In the genomic region with DNA sequence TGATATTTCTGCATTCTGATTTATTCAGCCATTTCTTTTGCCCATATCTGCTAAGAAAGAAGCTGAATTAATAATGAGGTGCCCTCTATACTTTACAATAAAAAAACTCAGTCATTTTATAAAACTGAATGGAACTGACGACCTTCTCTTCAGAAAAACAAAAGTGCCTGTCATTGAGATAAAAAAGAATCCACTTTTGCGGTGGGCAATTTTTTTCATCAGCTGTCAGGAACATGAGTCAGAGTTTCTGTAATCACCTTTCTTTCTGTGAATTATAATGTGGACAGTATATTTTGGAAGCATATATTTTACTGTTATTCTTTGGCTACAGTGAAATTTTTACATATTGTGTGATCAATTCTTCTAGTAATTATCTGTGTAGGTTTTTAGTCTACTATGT, we compare ENCODE assay signal across 19 cellular contexts. TPM values are rescaled to one million over a fixed set of nuclear protein-coding genes. Genes with fewer than 3 reads are reported as not detected.
A peak's percentile ranks its signal among the peaks of the same experiment; 100 is the strongest.
DNase-seq lines count a peak whose midpoint lies in the region; ATAC-seq, FAIRE-seq and TF ChIP-seq lines count a peak whose summit lies in the region.
"Had no signal": no experiment of that assay in that cellular context is flagged by ENCODE, and none has a peak within 500 bp of the region (broad histone marks: within the 10 kb centered on the region; RNA-seq: fewer than 3 reads in every experiment).

No MANE protein-coding gene starts in this region.

- H3K4me1 Mint-ChIP-seq in astrocyte (ENCODE audit: low read depth, unreplicated experiment): peaks cover 20% of the 10 kb centered on the region
- H3K4me1 Mint-ChIP-seq: CD14-positive monocyte had no signal

- H3K9me3 Mint-ChIP-seq in astrocyte (ENCODE audit: unreplicated experiment): no peaks in the 10 kb centered on the region
- H3K9me3 Mint-ChIP-seq: CD14-positive monocyte; CD8-positive, alpha-beta T cell had no signal

- H2AFZ ChIP-seq in SK-N-SH (ENCODE audit: low read depth) (no peak overlapping the region), astrocyte (ENCODE audit: low read depth, low read length) (no peak overlapping the region), keratinocyte (ENCODE audit: control insufficient read depth, low read length) (no peak overlapping the region)
- H2AFZ ChIP-seq: GM23248 had no signal

- CTCF ChIA-PET in SK-N-SH (lab: Yijun Ruan, JAX): interaction anchor here (1.3 to 1.5 kb wide), 2 partner anchors 9 to 16 kb away, joined by 3 to 4 read pairs; no protein-coding TSS in a partner anchor

- POLR2A ChIA-PET in SK-N-SH (lab: Yijun Ruan, JAX): no interaction called here

- no peaks in the 10 kb centered on the region for H3K36me3 ChIP-seq in SK-N-SH (replicated peaks in 1 of 2; ENCODE audit: control insufficient read depth in 1 of 2, insufficient read depth in 2 of 2, low read length in 1 of 2)
- H3K36me3 ChIP-seq in astrocyte (ENCODE audit: insufficient read depth, low read length): no peaks in the 10 kb centered on the region
- H3K36me3 ChIP-seq in keratinocyte (ENCODE audit: control insufficient read depth in 2 of 2, extremely low read depth in 1 of 2, insufficient read depth in 2 of 2, low read length in 2 of 2): no peaks in the 10 kb centered on the region
- H3K36me3 ChIP-seq in H7 (replicated peaks; ENCODE audit: control insufficient read depth, insufficient read depth, low read length): no peaks in the 10 kb centered on the region

- H3K4me1 ChIP-seq in SK-N-SH (ENCODE audit: control insufficient read depth in 1 of 2, insufficient read depth in 2 of 2, low read depth in 1 of 2, low read length in 1 of 2) (peaks cover 0 to 16% of the 10 kb centered on the region in 2 experiments; a peak in 2 of 4 replicates), astrocyte (ENCODE audit: insufficient read depth, low read length) (peaks cover 20% of the 10 kb centered on the region), keratinocyte (ENCODE audit: control insufficient read depth, extremely low read depth, insufficient read depth, low read length) (peaks cover 13% of the 10 kb centered on the region)

- no peaks in the 10 kb centered on the region for H3K27me3 ChIP-seq in SK-N-SH (ENCODE audit: insufficient read depth)
- peaks cover 3% of the 10 kb centered on the region for H3K27me3 ChIP-seq in astrocyte (ENCODE audit: insufficient read depth, low read length)
- no peaks in the 10 kb centered on the region for H3K27me3 ChIP-seq in keratinocyte (ENCODE audit: control insufficient read depth, extremely low read depth, insufficient read depth, low read length)
- no peaks in the 10 kb centered on the region for H3K27me3 ChIP-seq in H7 (ENCODE audit: control insufficient read depth, insufficient read depth, low read length)

- H3F3A ChIP-seq in SK-N-SH (replicated peaks; ENCODE audit: insufficient read depth): no peaks in the 10 kb centered on the region

- no peak for TF ChIP-seq RAD21 in SK-N-SH (IDR thresholded peaks at IDR 0.05; ENCODE audit: low read length)

- H3K9me3 ChIP-seq in SK-N-SH (no peaks in the 10 kb centered on the region), astrocyte (ENCODE audit: insufficient read depth, low read depth, low read length) (no peaks in the 10 kb centered on the region), keratinocyte (ENCODE audit: control insufficient read depth, low read depth, low read length) (no peaks in the 10 kb centered on the region)
- H3K9me3 ChIP-seq: Caco-2 had no signal

- H3K9ac ChIP-seq in SK-N-SH: no peak overlapping the region
- no peak overlapping the region for H3K9ac ChIP-seq in astrocyte (ENCODE audit: low read length)
- no peak overlapping the region for H3K9ac ChIP-seq in keratinocyte (ENCODE audit: control insufficient read depth, extremely low read depth, insufficient read depth, low read length)
- H3K9ac ChIP-seq: GM23248 had no signal

- dilution Hi-C loops in keratinocyte (cut with MboI; ENCODE audit: extremely low pct_ligation_motif_present, low sequenced_read_pairs): no loop called here

- no peak overlapping the region for H3K4me3 ChIP-seq in SK-N-SH (ENCODE audit: low read depth in 2 of 2, low read length in 1 of 2)
- H3K4me3 ChIP-seq in astrocyte (ENCODE audit: insufficient read depth, low read depth, low read length): no peak overlapping the region
- no peak overlapping the region for H3K4me3 ChIP-seq in keratinocyte (ENCODE audit: control insufficient read depth in 2 of 3, extremely low read depth in 1 of 3, insufficient read depth in 2 of 3, low read depth in 1 of 3, low read length in 3 of 3)
- no peak overlapping the region for H3K4me3 ChIP-seq in H7 (ENCODE audit: insufficient read depth, low read depth, low read length)
- H3K4me3 ChIP-seq: GM23248 had no signal

- H4K20me1 ChIP-seq in SK-N-SH (ENCODE audit: insufficient read depth): no peaks in the 10 kb centered on the region
- H4K20me1 ChIP-seq in astrocyte (ENCODE audit: insufficient read depth, low read length): no peaks in the 10 kb centered on the region
- H4K20me1 ChIP-seq in keratinocyte (ENCODE audit: control insufficient read depth, extremely low read depth, insufficient read depth, low read length): no peaks in the 10 kb centered on the region

- DNase-seq in SK-N-SH (no peak), astrocyte (ENCODE audit: low read depth) (peak; percentile 27), keratinocyte (ENCODE audit: low read depth, low spot score) (no peak), H7 (no peak), NCI-H1694 treated with DMSO at 0.1 percent for 48 hours (lab: John Stamatoyannopoulos, UW) (no peak)
- DNase-seq: Caco-2; CD8-positive, alpha-beta T cell; DND-41; GDM1; GM23248; IMR-90 had no signal

- no peak overlapping the region for H3K27ac Mint-ChIP-seq in astrocyte (ENCODE audit: unreplicated experiment)
- H3K27ac Mint-ChIP-seq: CD14-positive monocyte; CD8-positive, alpha-beta T cell had no signal

- FAIRE-seq in astrocyte (lab: Jason Lieb, UNC) (no peak), keratinocyte (lab: Jason Lieb, UNC) (no peak)
- FAIRE-seq: H54 had no signal

- H3K79me2 ChIP-seq in SK-N-SH (ENCODE audit: insufficient read depth): no peaks in the 10 kb centered on the region
- no peaks in the 10 kb centered on the region for H3K79me2 ChIP-seq in astrocyte (ENCODE audit: insufficient read depth, low read length)
- H3K79me2 ChIP-seq in keratinocyte (ENCODE audit: control insufficient read depth, insufficient read depth, low read length): no peaks in the 10 kb centered on the region

- H3K4me2 ChIP-seq in SK-N-SH: no peak overlapping the region
- no peak overlapping the region for H3K4me2 ChIP-seq in astrocyte (ENCODE audit: low read length)
- no peak overlapping the region for H3K4me2 ChIP-seq in keratinocyte (ENCODE audit: control insufficient read depth, extremely low read depth, insufficient read depth, low read depth, low read length)

- no peaks in the 10 kb centered on the region for H3K9me1 ChIP-seq in keratinocyte (ENCODE audit: control insufficient read depth, extremely low read depth, insufficient read depth, low read length)

- no peaks in the 10 kb centered on the region for H3K36me3 Mint-ChIP-seq in astrocyte (ENCODE audit: low read depth, unreplicated experiment)
- H3K36me3 Mint-ChIP-seq: CD14-positive monocyte; CD8-positive, alpha-beta T cell had no signal

- WGBS in SK-N-SH (ENCODE audit: low lambda C conversion rate): 41% methylated on average over 2 of the region's 2 CpGs

- H3K27me3 Mint-ChIP-seq in astrocyte (ENCODE audit: low read depth, unreplicated experiment): peaks cover 2% of the 10 kb centered on the region

- TF ChIP-seq CTCF in SK-N-SH (IDR thresholded peaks at IDR 0.05): no peak
- TF ChIP-seq CTCF in astrocyte (IDR thresholded peaks at IDR 0.05; ENCODE audit: insufficient read depth, low read depth, low read length): no peak
- no peak for TF ChIP-seq CTCF in keratinocyte (optimal IDR thresholded peaks at IDR 0.05 in 1 of 3, IDR thresholded peaks at IDR 0.05 in 1 of 3, conservative IDR thresholded peaks at IDR 0.05 in 1 of 3; ENCODE audit: extremely low read depth in 1 of 3, insufficient read depth in 2 of 3, low read length in 3 of 3)

- ATAC-seq in SK-N-SH treated with all-trans-retinoic acid at 6 μM for 48 hours (no peak), HG03139 (IDR thresholded peaks at IDR 0.05; ENCODE audit: unreplicated experiment) (no peak), GM21529 (IDR thresholded peaks at IDR 0.05; ENCODE audit: unreplicated experiment) (no peak)
- ATAC-seq: CD8-positive, alpha-beta T cell had no signal

- no peak overlapping the region for H3K4me3 Mint-ChIP-seq in astrocyte (ENCODE audit: unreplicated experiment)
- H3K4me3 Mint-ChIP-seq: CD14-positive monocyte; CD8-positive, alpha-beta T cell had no signal

- H3K27ac ChIP-seq in SK-N-SH (ENCODE audit: low read depth in 2 of 2, low read length in 1 of 2): peak overlapping the region in 1 of 2 experiments; percentile 22; a peak in 1 of 4 replicates
- no peak overlapping the region for H3K27ac ChIP-seq in astrocyte (ENCODE audit: low read depth, low read length)
- H3K27ac ChIP-seq in keratinocyte (ENCODE audit: control insufficient read depth, insufficient read depth, low read length): peak overlapping the region; percentile 13
- H3K27ac ChIP-seq: 22Rv1, GM23248 had no signal

- no peaks in the 10 kb centered on the region for H3K9me2 ChIP-seq in SK-N-SH

- no peak for TF ChIP-seq EP300 in SK-N-SH (IDR thresholded peaks at IDR 0.05; ENCODE audit: borderline replicate concordance in 1 of 2, low read depth in 1 of 2, low read length in 1 of 2)

TF ChIP-seq in SK-N-SH treated with all-trans-retinoic acid at 6 μM for 48 hours, 23 proteins besides CTCF, POLR2A, EP300 and RAD21:
- TF ChIP-seq GLIS3 (CRISPR knock-in tag; IDR thresholded peaks at IDR 0.05) (no peak), ISL1 (CRISPR knock-in tag; IDR thresholded peaks at IDR 0.05) (peak; percentile 26; the same call in 1 of the 2 replicates)

TF ChIP-seq in SK-N-SH, 30 proteins besides CTCF, POLR2A, EP300 and RAD21 (continues in another document):
- TF ChIP-seq, protein P1, sequence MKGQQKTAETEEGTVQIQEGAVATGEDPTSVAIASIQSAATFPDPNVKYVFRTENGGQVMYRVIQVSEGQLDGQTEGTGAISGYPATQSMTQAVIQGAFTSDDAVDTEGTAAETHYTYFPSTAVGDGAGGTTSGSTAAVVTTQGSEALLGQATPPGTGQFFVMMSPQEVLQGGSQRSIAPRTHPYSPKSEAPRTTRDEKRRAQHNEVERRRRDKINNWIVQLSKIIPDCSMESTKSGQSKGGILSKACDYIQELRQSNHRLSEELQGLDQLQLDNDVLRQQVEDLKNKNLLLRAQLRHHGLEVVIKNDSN (IDR thresholded peaks at IDR 0.05; ENCODE audit: borderline replicate concordance, low read depth): no peak

RNA-seq across cellular contexts. Expression of gene IL20RA, which starts 33.4 kb away (rescaled TPM):
- 0.10 and 0.29 TPM in 2 replicates for polyA plus RNA-seq in SK-N-SH (2012; rRNA removed)
- 0.30 and 0.55 TPM in 2 replicates for polyA plus RNA-seq in SK-N-SH (2012; cell fraction: cytosol; rRNA removed)
- 0.10 and 0.12 TPM in 2 replicates for polyA plus RNA-seq in SK-N-SH (2012; cell fraction: nucleus; rRNA removed)
- 0.07 and 0.17 TPM in 2 replicates for total RNA-seq in astrocyte
- 1.2 to 1.5 TPM (median 1.3 TPM) in 3 replicates for polyA plus RNA-seq in keratinocyte
- polyA plus RNA-seq in keratinocyte (2011; ENCODE audit: low read depth): 6.0 TPM
- polyA plus RNA-seq in keratinocyte (2011; cell fraction: cytosol; rRNA removed): 1.2 and 1.8 TPM in 2 replicates
- polyA plus RNA-seq in keratinocyte (2011; cell fraction: nucleus; rRNA removed): 1.1 and 1.6 TPM in 2 replicates
- polyA plus RNA-seq in keratinocyte (2012; ENCODE audit: low replicate concordance): 0.92 and 7.4 TPM in 2 replicates
- polyA minus RNA-seq in keratinocyte: 0.49 to 3.0 TPM (median 1.0 TPM) in 3 replicates
- 1.2 TPM for polyA minus RNA-seq in keratinocyte (2011; cell fraction: cytosol; rRNA and poly(A)+ RNA removed)
- polyA minus RNA-seq in keratinocyte (2011; cell fraction: nucleus; rRNA and poly(A)+ RNA removed): 0.70 and 1.2 TPM in 2 replicates
- total RNA-seq in H7 (2014; rRNA removed; shearing (Covaris generic)): 0.26 and 0.28 TPM in 2 replicates
- total RNA-seq: A673; CD8-positive, alpha-beta T cell; GM23248; IMR-90 had no signal
- polyA plus RNA-seq: BJ, CD14-positive monocyte, GM23248 had no signal
